Comparison of ENCODE assay signal across 8 cellular contexts in genomic region chr12:101830391-101831325, GRCh38. TPM values are rescaled to one million over a fixed set of nuclear protein-coding genes. Genes with fewer than 3 reads are reported as not detected.
DNase-seq lines count a peak whose midpoint lies in the region; ATAC-seq and TF ChIP-seq lines count a peak whose summit lies in the region.

TSS of gene GNPTAB (minus strand) at chr12:101830959. CDS start at chr12:101830675, 284 bp downstream.

- H3K4me3 ChIP-seq in right atrium auricular region (peak within 1 kb of the TSS; percentile 82 to 91), uterus (peak within 1 kb of the TSS; percentile 77 to 91)

- H3K27ac ChIP-seq in angular gyrus (ENCODE audit: low read depth, low read length) = peak within 1 kb of the TSS; percentile 73
- H3K27ac ChIP-seq in right atrium auricular region = peak within 1 kb of the TSS; percentile 73 to 82
- peak within 1 kb of the TSS; percentile 75 to 77 for H3K27ac ChIP-seq in uterus

- H3K4me1 ChIP-seq in right atrium auricular region = peaks cover 0 to 24% of the 10 kb centered on the region in 2 donors
- H3K4me1 ChIP-seq in uterus = no peaks in the 10 kb centered on the region

- peak; percentile 85 for ATAC-seq in GM18499 (IDR thresholded peaks at IDR 0.05; ENCODE audit: insufficient read depth, unreplicated experiment)
- peak; percentile 93 for ATAC-seq in HG02885 (IDR thresholded peaks at IDR 0.05; ENCODE audit: poor library complexity, unreplicated experiment)
- ATAC-seq in T-helper 17 cell = peak; percentile 92

- H3K27me3 Mint-ChIP-seq in T-helper 17 cell = no peaks in the 10 kb centered on the region

- peak; percentile 80 to 81 for TF ChIP-seq CTCF in right atrium auricular region (IDR thresholded peaks at IDR 0.05)
- peak; percentile 72 to 96 (median 92) for TF ChIP-seq CTCF in uterus (IDR thresholded peaks at IDR 0.05)

- peak; percentile 81 for DNase-seq in NCI-H146 treated with DMSO at 0.1 percent for 48 hours (lab: John Stamatoyannopoulos, UW; ENCODE audit: unreplicated experiment)
- DNase-seq in T-helper 17 cell = peak; percentile 93 to 96 (median 94)
- DNase-seq in right atrium auricular region (ENCODE audit: low spot score) = peak; percentile 90
- peak; percentile 91 for DNase-seq in putamen (ENCODE audit: low spot score)
- peak; percentile 89 to 93 for DNase-seq in uterus

- H3K9me3 ChIP-seq in T-helper 17 cell (ENCODE audit: control insufficient read depth, low read length, poor library complexity, severe bottlenecking) (no peaks in the 10 kb centered on the region), right atrium auricular region (no peaks in the 10 kb centered on the region), uterus (no peaks in the 10 kb centered on the region)

- peak; percentile 15 to 32 for TF ChIP-seq POLR2A in uterus (IDR thresholded peaks at IDR 0.05)

- peak within 1 kb of the TSS; percentile 93 for H3K4me3 Mint-ChIP-seq in T-helper 17 cell

- peaks cover 15% of the 10 kb centered on the region for H3K4me1 Mint-ChIP-seq in T-helper 17 cell

- H3K36me3 Mint-ChIP-seq in T-helper 17 cell (ENCODE audit: low read depth) = no peaks in the 10 kb centered on the region

- H3K36me3 ChIP-seq in right atrium auricular region = no peaks in the 10 kb centered on the region
- H3K36me3 ChIP-seq in uterus = no peaks in the 10 kb centered on the region

- H3K27ac Mint-ChIP-seq in T-helper 17 cell = peak within 1 kb of the TSS; percentile 72

- no peaks in the 10 kb centered on the region for H3K27me3 ChIP-seq in right atrium auricular region
- H3K27me3 ChIP-seq in uterus = no peaks in the 10 kb centered on the region

- intact Hi-C loops in uterus (cut with DNase I; ENCODE audit: low total_unique reads) = no loop called here

RNA-seq across cellular contexts. Expression of gene GNPTAB, which starts in this region (rescaled TPM):
- total RNA-seq in T-helper 17 cell = 10 to 100 TPM; 38.1 to 41.2 TPM
- total RNA-seq in right atrium auricular region = 10 to 100 TPM; 25.3 to 32.6 TPM
- 10 to 100 TPM in 3 of 4 donors, 1 to 10 TPM in 1; 3.8 to 38.7 (median 26.1) TPM for total RNA-seq in uterus

Comparison
In these comparisons a context has a peak if more than half of its experiments do, and no peak if none do; other contexts are left out.
1. Peak in every context shown above with its lines: DNase-seq, ATAC-seq, H3K4me3 ChIP-seq and H3K27ac ChIP-seq.